In genomic region chr7:102466097-102466496, GRCh38 we compare ENCODE assay signal across 9 cellular contexts. TPM values are rescaled to one million over a fixed set of nuclear protein-coding genes. Genes with fewer than 3 reads are reported as not detected.
DNase-seq lines count a peak whose midpoint lies in the region; ATAC-seq and TF ChIP-seq lines count a peak whose summit lies in the region.
"Had no signal": no experiment of that assay in that cellular context is flagged by ENCODE, and none has a peak within 500 bp of the region (broad histone marks: within the 10 kb centered on the region; RNA-seq: fewer than 3 reads in every experiment).

No MANE protein-coding gene starts in this region.

- H3K36me3 ChIP-seq in BE2C, result peaks cover 21% of the 10 kb centered on the region
- H3K36me3 ChIP-seq in HUES48 (ENCODE audit: control insufficient read depth, insufficient read depth, low read length), result peaks cover 34% of the 10 kb centered on the region
- H3K36me3 ChIP-seq in SJCRH30, result peaks cover 6% of the 10 kb centered on the region

- ATAC-seq in naive B cell (ENCODE audit: low read depth in 2 of 2) (no peak), HG03097 (IDR thresholded peaks at IDR 0.05; ENCODE audit: low FRiP score, unreplicated experiment) (no peak), GM21786 (IDR thresholded peaks at IDR 0.05; ENCODE audit: unreplicated experiment) (no peak)

- H3K27me3 ChIP-seq in BE2C (no peaks in the 10 kb centered on the region), HUES48 (ENCODE audit: control insufficient read depth, insufficient read depth, low read length) (no peaks in the 10 kb centered on the region), SJCRH30 (no peaks in the 10 kb centered on the region)

- peaks cover 35% of the 10 kb centered on the region for H3K4me1 Mint-ChIP-seq in brain
- peaks cover 23 to 47% (median 35%) of the 10 kb centered on the region in 3 donors for H3K4me1 Mint-ChIP-seq in naive B cell

- H3K4me3 Mint-ChIP-seq in brain, result peak overlapping the region; percentile 87 to 98 (median 97)
- peak overlapping the region; percentile 81 to 95 (median 87) for H3K4me3 Mint-ChIP-seq in naive B cell

- peaks cover 17% of the 10 kb centered on the region for H3K36me3 Mint-ChIP-seq in brain
- no peaks in the 10 kb centered on the region for H3K36me3 Mint-ChIP-seq in naive B cell

- peaks cover 10% of the 10 kb centered on the region for H3K4me1 ChIP-seq in BE2C
- H3K4me1 ChIP-seq in HUES48 (ENCODE audit: control insufficient read depth, insufficient read depth, low read length), result no peaks in the 10 kb centered on the region
- peaks cover 3% of the 10 kb centered on the region; the same call in 1 of the 2 replicates for H3K4me1 ChIP-seq in SJCRH30

- no peak for TF ChIP-seq CTCF in BE2C (IDR thresholded peaks at IDR 0.05; ENCODE audit: low read depth, low read length)
- no peak for TF ChIP-seq CTCF in brain (conservative IDR thresholded peaks at IDR 0.05)

- no peak overlapping the region for H3K9ac ChIP-seq in HUES48 (ENCODE audit: low read depth, low read length)

- H3K27ac ChIP-seq in HUES48 (ENCODE audit: low read depth, low read length), result no peak overlapping the region
- no peak overlapping the region for H3K27ac ChIP-seq in SJCRH30
- H3K27ac ChIP-seq: HL-60 had no signal

- H3K27me3 Mint-ChIP-seq in brain, result peaks cover 7% of the 10 kb centered on the region
- no peaks in the 10 kb centered on the region for H3K27me3 Mint-ChIP-seq in naive B cell

- no peaks in the 10 kb centered on the region for H3K9me3 ChIP-seq in BE2C
- H3K9me3 ChIP-seq in HUES48 (ENCODE audit: control insufficient read depth, insufficient read depth, low read length), result no peaks in the 10 kb centered on the region
- no peaks in the 10 kb centered on the region for H3K9me3 ChIP-seq in SJCRH30 (replicated peaks)

- DNase-seq in BE2C, result no peak
- DNase-seq in naive B cell, result no peak
- DNase-seq in SJCRH30, result no peak
- DNase-seq in activated gamma-delta T cell treated with Interleukin-2 at 50 U/mL for 16 hours, result no peak

- H3K4me3 ChIP-seq in BE2C (ENCODE audit: low read depth, low read length) (peak overlapping the region; percentile 100), HUES48 (ENCODE audit: low read depth, low read length) (0 out of 2 replicates have a peak overlapping the region, but pooled peaks have one; percentile 84), SJCRH30 (no peak overlapping the region; the same call in 1 of the 2 replicates)

- H3K9me3 Mint-ChIP-seq in brain (no peaks in the 10 kb centered on the region), naive B cell (no peaks in the 10 kb centered on the region)

- peak overlapping the region in 3 of 5 experiments; percentile 38 to 48 (median 43) for H3K27ac Mint-ChIP-seq in brain
- peak overlapping the region in 4 of 6 donors; percentile 33 to 84 (median 66) for H3K27ac Mint-ChIP-seq in naive B cell

RNA-seq across cellular contexts. Expression of gene LRWD1, which starts 1.3 kb away (rescaled TPM):
- polyA plus RNA-seq in BE2C (2012; ENCODE audit: insufficient read depth, insufficient read length, low read depth), result 102 TPM
- polyA plus RNA-seq in brain (ENCODE audit: insufficient read depth, low read depth, low replicate concordance) (30.4 TPM), naive B cell (ENCODE audit: low read depth in 6 of 6) (10 to 100 TPM in 5 of 6 donors, 1 to 10 TPM in 1; 6.9 to 22.1 (median 17.3) TPM)
- total RNA-seq in SJCRH30 (2014; rRNA removed; shearing (Covaris generic)), result 26.1 and 27.8 TPM in 2 replicates

RNA-seq across cellular contexts. Expression of gene ALKBH4, which starts 1.4 kb away (rescaled TPM):
- polyA plus RNA-seq in BE2C (2012; ENCODE audit: insufficient read depth, insufficient read length, low read depth), result 41.7 TPM
- polyA plus RNA-seq in brain (ENCODE audit: insufficient read depth, low read depth, low replicate concordance) (16.3 TPM), naive B cell (ENCODE audit: low read depth in 6 of 6) (10 to 100 TPM; 12.4 to 23.5 (median 19.0) TPM)
- total RNA-seq in SJCRH30 (2014; rRNA removed; shearing (Covaris generic)), result 16.2 and 21.1 TPM in 2 replicates

RNA-seq across cellular contexts. Expression of gene POLR2J, which starts 12.6 kb away (rescaled TPM):
- 125 TPM for polyA plus RNA-seq in BE2C (2012; ENCODE audit: insufficient read depth, insufficient read length, low read depth)
- polyA plus RNA-seq in brain (ENCODE audit: insufficient read depth, low read depth, low replicate concordance) (142 TPM), naive B cell (ENCODE audit: low read depth in 6 of 6) (100 to 1,000 TPM in 3 of 6 donors, 10 to 100 TPM in 3; 65.4 to 149 (median 107) TPM)
- total RNA-seq in SJCRH30 (2014; rRNA removed; shearing (Covaris generic)), result 70.1 and 73.2 TPM in 2 replicates

RNA-seq across cellular contexts. Expression of gene ORAI2, which starts 32.7 kb away (rescaled TPM):
- polyA plus RNA-seq in BE2C (2012; ENCODE audit: insufficient read depth, insufficient read length, low read depth), result 50.6 TPM
- polyA plus RNA-seq in brain (ENCODE audit: insufficient read depth, low read depth, low replicate concordance) (23.7 TPM), naive B cell (ENCODE audit: low read depth in 6 of 6) (100 to 1,000 TPM; 236 to 340 (median 260) TPM)
- 24.6 and 25.6 TPM in 2 replicates for total RNA-seq in SJCRH30 (2014; rRNA removed; shearing (Covaris generic))

RNA-seq across cellular contexts. Expression of gene RASA4B, which starts 51.5 kb away (rescaled TPM):
- 2.4 TPM for polyA plus RNA-seq in BE2C (2012; ENCODE audit: insufficient read depth, insufficient read length, low read depth)
- polyA plus RNA-seq in brain (ENCODE audit: insufficient read depth, low read depth, low replicate concordance) (48.9 TPM), naive B cell (ENCODE audit: low read depth in 6 of 6) (10 to 100 TPM in 1 of 6 donors, 1 to 10 TPM in 5; 4.1 to 11.7 (median 5.6) TPM)
- total RNA-seq in SJCRH30 (2014; rRNA removed; shearing (Covaris generic)), result 1.5 and 2.5 TPM in 2 replicates
